In genomic region chr12:120290541-120291312, GRCh38 we compare ENCODE assay signal across 8 cellular contexts. TPM values are rescaled to one million over a fixed set of nuclear protein-coding genes. Genes with fewer than 3 reads are reported as not detected.
DNase-seq lines count a peak whose midpoint lies in the region; ATAC-seq, FAIRE-seq and TF ChIP-seq lines count a peak whose summit lies in the region.

No MANE protein-coding gene starts in this region.

- TF ChIP-seq CTCF in BE2C (IDR thresholded peaks at IDR 0.05; ENCODE audit: low read depth, low read length) (no peak), activated B cell treated with CpG ODN at 0.5 μM for 24 hours (IDR thresholded peaks at IDR 0.05) (no peak), H1 (IDR thresholded peaks at IDR 0.05; ENCODE audit: control extremely low read depth in 1 of 3, insufficient read depth in 1 of 3, low read depth in 1 of 3, low read length in 3 of 3) (no peak), neural progenitor cell (IDR thresholded peaks at IDR 0.05) (no peak)

- H3F3A ChIP-seq in neural progenitor cell (ENCODE audit: low read depth) = peaks cover 45% of the 10 kb centered on the region

- DNase-seq in BE2C (no peak), activated B cell treated with CpG ODN at 0.5 μM for 24 hours (peak; percentile 26), H1 (ENCODE audit: low read depth in 1 of 2, low spot score in 2 of 2) (peak in 1 of 2 experiments; percentile 64), neural progenitor cell (ENCODE audit: low spot score) (peak; percentile 30), glomerular visceral epithelial cell (ENCODE audit: extremely low spot score) (no peak)

- H3K27ac Mint-ChIP-seq in IgD-negative memory B cell = peak overlapping the region in 1 of 3 donors; percentile 15
- H3K27ac Mint-ChIP-seq in activated B cell treated with CpG ODN at 0.5 μM for 24 hours = no peak overlapping the region
- H3K27ac Mint-ChIP-seq in neural progenitor cell = peak overlapping the region; percentile 83

- H3K9ac ChIP-seq in H1 (replicated peaks in 1 of 4; ENCODE audit: extremely low read depth in 1 of 4, low read depth in 3 of 4, low read length in 3 of 4) (peak overlapping the region in 2 of 4 experiments; percentile 16 to 20; a peak in 3 of 7 replicates), neural progenitor cell (no peak overlapping the region)

- H3K4me3 Mint-ChIP-seq in IgD-negative memory B cell (peak overlapping the region in 3 of 4 donors; percentile 36 to 80 (median 74)), activated B cell treated with CpG ODN at 0.5 μM for 24 hours (peak overlapping the region; percentile 49), neural progenitor cell (no peak overlapping the region)

- no peak for TF ChIP-seq POLR2A in H1 (IDR thresholded peaks at IDR 0.05; ENCODE audit: control extremely low read depth in 1 of 2, low read depth in 2 of 2, low read length in 2 of 2)

- H3K79me2 ChIP-seq in H1 (ENCODE audit: control insufficient read depth in 1 of 2, insufficient read depth in 2 of 2, low read length in 2 of 2) (no peaks in the 10 kb centered on the region), neural progenitor cell (ENCODE audit: low read depth) (no peaks in the 10 kb centered on the region)

- no peak for ATAC-seq in activated B cell treated with CpG ODN at 0.5 μM for 24 hours (ENCODE audit: low read depth)
- ATAC-seq in GM18511 (IDR thresholded peaks at IDR 0.05; ENCODE audit: unreplicated experiment) = no peak
- ATAC-seq in GM18861 (IDR thresholded peaks at IDR 0.05; ENCODE audit: unreplicated experiment) = no peak

- H4K20me1 ChIP-seq in H1 (replicated peaks in 1 of 2; ENCODE audit: control insufficient read depth in 1 of 2, insufficient read depth in 2 of 2, low read length in 2 of 2) (no peaks in the 10 kb centered on the region), neural progenitor cell (ENCODE audit: low read depth) (no peaks in the 10 kb centered on the region)

- 0 out of 2 replicates have a peak overlapping the region, but pooled peaks have one; percentile 53 for H2BK15ac ChIP-seq in H1 (ENCODE audit: low read length)

- no peak overlapping the region for H3K14ac ChIP-seq in H1 (ENCODE audit: insufficient read length)

- no peak for TF ChIP-seq EP300 in H1 (IDR thresholded peaks at IDR 0.05; ENCODE audit: borderline replicate concordance in 1 of 2, low read depth in 2 of 2, low read length in 2 of 2)

- no peak overlapping the region for H4K91ac ChIP-seq in H1 (replicated peaks; ENCODE audit: insufficient read length, low read length)

- no peak overlapping the region for H3K4ac ChIP-seq in H1 (replicated peaks; ENCODE audit: insufficient read length, low read depth, low read length)

- no peak overlapping the region for H2AK5ac ChIP-seq in H1 (ENCODE audit: low read depth, low read length)

- H2BK12ac ChIP-seq in H1 (ENCODE audit: low read depth, low read length) = peak overlapping the region; percentile 96

- H3K9me3 Mint-ChIP-seq in IgD-negative memory B cell (no peaks in the 10 kb centered on the region), activated B cell treated with CpG ODN at 0.5 μM for 24 hours (no peaks in the 10 kb centered on the region), neural progenitor cell (no peaks in the 10 kb centered on the region)

- H3K4me3 ChIP-seq in BE2C (ENCODE audit: low read depth, low read length) (peak overlapping the region; percentile 55), H1 (ENCODE audit: extremely low read depth in 1 of 4, insufficient read depth in 2 of 4, low read depth in 3 of 4, low read length in 4 of 4) (peak overlapping the region; percentile 8 to 91 (median 50); a peak in 6 of 8 replicates), neural progenitor cell (peak overlapping the region; percentile 49)

- H3K23ac ChIP-seq in H1 (ENCODE audit: insufficient read length) = no peak overlapping the region

- H3K4me2 ChIP-seq in H1 (ENCODE audit: insufficient read depth in 1 of 2, low read depth in 2 of 2, low read length in 2 of 2) = peak overlapping the region; percentile 57 to 100
- H3K4me2 ChIP-seq in neural progenitor cell = peak overlapping the region; percentile 74

- 59% methylated on average over 27 of the region's 27 CpGs; no CpG with 5 or more reads in 1 of the 2 experiments for WGBS in H1 (ENCODE audit: extremely low coverage in 1 of 2, insufficient coverage in 1 of 2, insufficient read length in 1 of 2, insufficient replicate concordance in 2 of 2, low coverage in 1 of 2, low lambda C conversion rate in 2 of 2, missing lambda C conversion rate in 1 of 2), 2 experiments

- H3K4me1 ChIP-seq in BE2C = no peaks in the 10 kb centered on the region; the same call in 1 of the 2 replicates
- H3K4me1 ChIP-seq in H1 (replicated peaks in 1 of 4; ENCODE audit: control insufficient read depth in 3 of 4, insufficient read depth in 4 of 4, low read length in 3 of 4) = peaks cover 4 to 7% (median 4%) of the 10 kb centered on the region in 4 experiments; a peak in 5 of 7 replicates
- peaks cover 6% of the 10 kb centered on the region for H3K4me1 ChIP-seq in neural progenitor cell

- FAIRE-seq in H1 (lab: Jason Lieb, UNC) = no peak

- H2BK120ac ChIP-seq in H1 (replicated peaks; ENCODE audit: low read depth, low read length) = no peak overlapping the region

- H3K9me3 ChIP-seq in BE2C (no peaks in the 10 kb centered on the region), H1 (ENCODE audit: insufficient read depth in 2 of 2, low read depth in 1 of 2, low read length in 1 of 2) (no peaks in the 10 kb centered on the region), neural progenitor cell (ENCODE audit: low read depth) (no peaks in the 10 kb centered on the region)

- H3K36me3 Mint-ChIP-seq in IgD-negative memory B cell = no peaks in the 10 kb centered on the region
- H3K36me3 Mint-ChIP-seq in activated B cell treated with CpG ODN at 0.5 μM for 24 hours (ENCODE audit: low read depth) = no peaks in the 10 kb centered on the region
- no peaks in the 10 kb centered on the region for H3K36me3 Mint-ChIP-seq in neural progenitor cell

- H2AFZ ChIP-seq in H1 (ENCODE audit: low read length) (peak overlapping the region; percentile 89; the same call in 1 of the 2 replicates), neural progenitor cell (replicated peaks) (no peak overlapping the region)

- intact Hi-C loops in activated B cell treated with CpG ODN at 0.5 μM for 24 hours (cut with micrococcal nuclease) = loop anchor here (1.0 to 5.0 kb wide), 7 partner anchors 62 to 1512 kb away; partner anchors contain the start of genes BICDL1, COX6A1, RAB35 and RPLP0

- H3K18ac ChIP-seq in H1 (ENCODE audit: extremely low read depth, low read length) = no peak overlapping the region

- no peaks in the 10 kb centered on the region for H3K79me1 ChIP-seq in H1 (ENCODE audit: low read depth, low read length)

- POLR2A ChIA-PET in activated B cell treated with CpG ODN at 0.5 μM for 24 hours (lab: Charles Lee) = interaction anchor here (0.5 to 5.6 kb wide), 60 partner anchors 7 to 1737 kb away, joined by 3 to 273 read pairs (median 7); partner anchors contain the start of genes BICDL1, COQ5, COX6A1 and DYNLL1
- POLR2A ChIA-PET in H1 (lab: Charles Lee; ENCODE audit: partially characterized antibody) = interaction anchor here (0.6 to 67.0 kb wide), 55 partner anchors 9 to 414 kb away, joined by 3 to 4270 read pairs (median 6); partner anchors contain the start of genes BICDL1, CIT, COX6A1 and DYNLL1

- H3K27ac ChIP-seq in H1 (ENCODE audit: low read depth, low read length) = peak overlapping the region; percentile 40
- H3K27ac ChIP-seq in neural progenitor cell = no peak overlapping the region

- CTCF ChIA-PET in activated B cell treated with CpG ODN at 0.5 μM for 24 hours (lab: Charles Lee) = interaction anchor here (1.2 to 3.7 kb wide), 6 partner anchors 11 to 63 kb away, joined by 3 to 26 read pairs (median 5); partner anchors contain the start of genes PXN and SIRT4
- CTCF ChIA-PET in H1 (lab: Charles Lee; ENCODE audit: partially characterized antibody) = interaction anchor here (0.6 to 11.9 kb wide), 16 partner anchors 7 to 374 kb away, joined by 3 to 148 read pairs (median 4); partner anchors contain the start of genes PXN and SIRT4

- peak overlapping the region; percentile 83; the same call in 1 of the 2 replicates for H4K8ac ChIP-seq in H1 (ENCODE audit: extremely low read depth, insufficient read depth, low read length)

- H3K23me2 ChIP-seq in H1 (ENCODE audit: low read depth, low read length) = peaks cover 7% of the 10 kb centered on the region; the same call in 1 of the 2 replicates

- H2BK5ac ChIP-seq in H1 (ENCODE audit: low read depth, low read length) = peak overlapping the region; percentile 77; the same call in 1 of the 2 replicates

- no peak overlapping the region for H4K5ac ChIP-seq in H1 (ENCODE audit: insufficient read length, low read depth, low read length)

- H2BK20ac ChIP-seq in H1 (ENCODE audit: low read length) = peak overlapping the region; percentile 44; the same call in 1 of the 2 replicates

- H3K27me3 ChIP-seq in BE2C (no peaks in the 10 kb centered on the region), H1 (replicated peaks in 1 of 4; ENCODE audit: control insufficient read depth in 3 of 4, extremely low read depth in 1 of 4, insufficient read depth in 3 of 4, low read length in 3 of 4) (no peaks in the 10 kb centered on the region), neural progenitor cell (no peaks in the 10 kb centered on the region)

- H3K27me3 Mint-ChIP-seq in IgD-negative memory B cell = no peaks in the 10 kb centered on the region
- H3K27me3 Mint-ChIP-seq in activated B cell treated with CpG ODN at 0.5 μM for 24 hours = no peaks in the 10 kb centered on the region
- peaks cover 9% of the 10 kb centered on the region for H3K27me3 Mint-ChIP-seq in neural progenitor cell (ENCODE audit: insufficient read depth, low read depth)

- no peaks in the 10 kb centered on the region for H3K36me3 ChIP-seq in BE2C
- no peaks in the 10 kb centered on the region for H3K36me3 ChIP-seq in H1 (ENCODE audit: control insufficient read depth in 2 of 4, insufficient read depth in 4 of 4, low read length in 3 of 4)
- no peaks in the 10 kb centered on the region for H3K36me3 ChIP-seq in neural progenitor cell

- no peak overlapping the region for H3K56ac ChIP-seq in H1 (replicated peaks; ENCODE audit: insufficient read length, low read depth, low read length)

- H3K4me1 Mint-ChIP-seq in IgD-negative memory B cell (peaks cover 0 to 11% (median 10%) of the 10 kb centered on the region in 3 donors), activated B cell treated with CpG ODN at 0.5 μM for 24 hours (peaks cover 13% of the 10 kb centered on the region), neural progenitor cell (peaks cover 14% of the 10 kb centered on the region)

- no peak for TF ChIP-seq RAD21 in H1 (IDR thresholded peaks at IDR 0.05 in 1 of 2, conservative IDR thresholded peaks at IDR 0.05 in 1 of 2; ENCODE audit: low read depth in 2 of 2, low read length in 2 of 2)

RNA-seq across cellular contexts. Expression of gene RNU4-2, which starts 1.0 kb away (rescaled TPM):
- polyA plus RNA-seq in BE2C (2012; ENCODE audit: insufficient read depth, insufficient read length, low read depth) = not detected
- polyA plus RNA-seq in IgD-negative memory B cell (not detected), H1 (2011; rRNA removed) (under 0.01 TPM in 2 replicates)
- total RNA-seq in activated B cell treated with CpG ODN at 0.5 μM for 24 hours (12,977 and 14,722 TPM in 2 replicates), neural progenitor cell (ENCODE audit: low replicate concordance) (under 0.01 TPM in 1 of 2 replicates, not detected in the other)
- 1,112 and 1,388 TPM in 2 replicates for total RNA-seq in H1 (2021; fragmentation: NEBNext Ultra II Directional; extraction: Animal tissue kit (Norgen Biotek cat#: 25700))
- under 0.01 TPM for polyA plus RNA-seq in H1 (2011; cell fraction: cytosol; rRNA removed)
- under 0.01 TPM for polyA plus RNA-seq in H1 (2011; cell fraction: nucleus; rRNA removed)
- polyA plus RNA-seq in H1 (2012, experiment 1 of 2) = 129 to 168 TPM in 2 of 4 replicates, not detected in the others
- not detected for polyA plus RNA-seq in H1 (2012, experiment 2 of 2)
- polyA plus RNA-seq in H1 (2013, experiment 1 of 2) = not detected
- not detected for polyA plus RNA-seq in H1 (2013, experiment 2 of 2)
- polyA minus RNA-seq in H1 (2011; rRNA and poly(A)+ RNA removed) = 15,221 and 27,096 TPM in 2 replicates
- 41,377 TPM for polyA minus RNA-seq in H1 (2011; cell fraction: cytosol; rRNA and poly(A)+ RNA removed)
- polyA minus RNA-seq in H1 (2011; cell fraction: nucleus; rRNA and poly(A)+ RNA removed) = under 0.01 TPM

RNA-seq across cellular contexts. Expression of gene RNU4-1, which starts 2.3 kb away (rescaled TPM):
- polyA plus RNA-seq in BE2C (2012; ENCODE audit: insufficient read depth, insufficient read length, low read depth) = 5.0 TPM
- not detected for polyA plus RNA-seq in IgD-negative memory B cell
- 3,997 and 4,399 TPM in 2 replicates for total RNA-seq in activated B cell treated with CpG ODN at 0.5 μM for 24 hours
- total RNA-seq in H1 (2021; fragmentation: NEBNext Ultra II Directional; extraction: Animal tissue kit (Norgen Biotek cat#: 25700)) = 1,424 and 1,786 TPM in 2 replicates
- under 0.01 TPM in 2 replicates for polyA plus RNA-seq in H1 (2011; rRNA removed)
- polyA plus RNA-seq in H1 (2011; cell fraction: cytosol; rRNA removed) = under 0.01 TPM
- polyA plus RNA-seq in H1 (2011; cell fraction: nucleus; rRNA removed) = under 0.01 TPM
- polyA plus RNA-seq in H1 (2012, experiment 1 of 2) = 269 to 479 TPM in 2 of 4 replicates, not detected in the others
- polyA plus RNA-seq in H1 (2012, experiment 2 of 2) = not detected
- polyA plus RNA-seq in H1 (2013, experiment 1 of 2) = not detected
- not detected for polyA plus RNA-seq in H1 (2013, experiment 2 of 2)
- polyA minus RNA-seq in H1 (2011; rRNA and poly(A)+ RNA removed) = 17,972 and 34,273 TPM in 2 replicates
- 67,273 TPM for polyA minus RNA-seq in H1 (2011; cell fraction: cytosol; rRNA and poly(A)+ RNA removed)
- under 0.01 TPM for polyA minus RNA-seq in H1 (2011; cell fraction: nucleus; rRNA and poly(A)+ RNA removed)
- under 0.01 TPM in 2 replicates for total RNA-seq in neural progenitor cell (ENCODE audit: low replicate concordance)

RNA-seq across cellular contexts. Expression of gene SIRT4, which starts 11.4 kb away (rescaled TPM):
- polyA plus RNA-seq in BE2C (2012; ENCODE audit: insufficient read depth, insufficient read length, low read depth) = 10.1 TPM
- polyA plus RNA-seq in IgD-negative memory B cell (0.74 TPM), H1 (2011; rRNA removed) (2.7 and 3.8 TPM in 2 replicates)
- total RNA-seq in activated B cell treated with CpG ODN at 0.5 μM for 24 hours (1.6 and 1.7 TPM in 2 replicates), neural progenitor cell (ENCODE audit: low replicate concordance) (3.8 and 6.8 TPM in 2 replicates)
- 2.3 and 4.1 TPM in 2 replicates for total RNA-seq in H1 (2021; fragmentation: NEBNext Ultra II Directional; extraction: Animal tissue kit (Norgen Biotek cat#: 25700))
- 4.1 TPM for polyA plus RNA-seq in H1 (2011; cell fraction: cytosol; rRNA removed)
- 3.0 TPM for polyA plus RNA-seq in H1 (2011; cell fraction: nucleus; rRNA removed)
- polyA plus RNA-seq in H1 (2012, experiment 1 of 2) = 2.8 to 5.4 TPM (median 4.4 TPM) in 4 replicates
- 3.1 TPM for polyA plus RNA-seq in H1 (2012, experiment 2 of 2)
- polyA plus RNA-seq in H1 (2013, experiment 1 of 2) = 1.4 TPM
- polyA plus RNA-seq in H1 (2013, experiment 2 of 2) = 2.1 TPM
- 2.5 and 3.1 TPM in 2 replicates for polyA minus RNA-seq in H1 (2011; rRNA and poly(A)+ RNA removed)
- 1.9 TPM for polyA minus RNA-seq in H1 (2011; cell fraction: cytosol; rRNA and poly(A)+ RNA removed)
- polyA minus RNA-seq in H1 (2011; cell fraction: nucleus; rRNA and poly(A)+ RNA removed) = 1.4 TPM

RNA-seq across cellular contexts. Expression of gene PXN, which starts 25.2 kb away (rescaled TPM):
- polyA plus RNA-seq in BE2C (2012; ENCODE audit: insufficient read depth, insufficient read length, low read depth) = 12.6 TPM
- polyA plus RNA-seq in IgD-negative memory B cell = 6.3 TPM
- 1.7 and 2.9 TPM in 2 replicates for total RNA-seq in activated B cell treated with CpG ODN at 0.5 μM for 24 hours
- total RNA-seq in H1 (2021; fragmentation: NEBNext Ultra II Directional; extraction: Animal tissue kit (Norgen Biotek cat#: 25700)) = 105 and 109 TPM in 2 replicates
- polyA plus RNA-seq in H1 (2011; rRNA removed) = 51.0 and 89.2 TPM in 2 replicates
- 29.0 TPM for polyA plus RNA-seq in H1 (2011; cell fraction: cytosol; rRNA removed)
- polyA plus RNA-seq in H1 (2011; cell fraction: nucleus; rRNA removed) = 80.4 TPM
- 58.2 to 73.1 TPM (median 70.3 TPM) in 4 replicates for polyA plus RNA-seq in H1 (2012, experiment 1 of 2)
- polyA plus RNA-seq in H1 (2012, experiment 2 of 2) = 83.1 TPM
- polyA plus RNA-seq in H1 (2013, experiment 1 of 2) = 88.7 TPM
- polyA plus RNA-seq in H1 (2013, experiment 2 of 2) = 91.0 TPM
- 45.0 and 62.0 TPM in 2 replicates for polyA minus RNA-seq in H1 (2011; rRNA and poly(A)+ RNA removed)
- polyA minus RNA-seq in H1 (2011; cell fraction: cytosol; rRNA and poly(A)+ RNA removed) = 30.5 TPM
- 33.2 TPM for polyA minus RNA-seq in H1 (2011; cell fraction: nucleus; rRNA and poly(A)+ RNA removed)
- 8.2 and 19.3 TPM in 2 replicates for total RNA-seq in neural progenitor cell (ENCODE audit: low replicate concordance)

RNA-seq across cellular contexts. Expression of gene PLA2G1B, which starts 36.9 kb away (rescaled TPM):
- polyA plus RNA-seq in BE2C (2012; ENCODE audit: insufficient read depth, insufficient read length, low read depth) = not detected
- not detected for polyA plus RNA-seq in IgD-negative memory B cell
- not detected in 2 replicates for total RNA-seq in activated B cell treated with CpG ODN at 0.5 μM for 24 hours
- not detected in 2 replicates for total RNA-seq in H1 (2021; fragmentation: NEBNext Ultra II Directional; extraction: Animal tissue kit (Norgen Biotek cat#: 25700))
- polyA plus RNA-seq in H1 (2011; rRNA removed) = 0.19 TPM in 1 of 2 replicates, not detected in the other
- not detected for polyA plus RNA-seq in H1 (2011; cell fraction: cytosol; rRNA removed)
- not detected for polyA plus RNA-seq in H1 (2011; cell fraction: nucleus; rRNA removed)
- not detected in 4 replicates for polyA plus RNA-seq in H1 (2012, experiment 1 of 2)
- polyA plus RNA-seq in H1 (2012, experiment 2 of 2) = not detected
- polyA plus RNA-seq in H1 (2013, experiment 1 of 2) = not detected
- not detected for polyA plus RNA-seq in H1 (2013, experiment 2 of 2)
- not detected in 2 replicates for polyA minus RNA-seq in H1 (2011; rRNA and poly(A)+ RNA removed)
- not detected for polyA minus RNA-seq in H1 (2011; cell fraction: cytosol; rRNA and poly(A)+ RNA removed)
- not detected for polyA minus RNA-seq in H1 (2011; cell fraction: nucleus; rRNA and poly(A)+ RNA removed)
- not detected in 2 replicates for total RNA-seq in neural progenitor cell (ENCODE audit: low replicate concordance)

Comparison
In these comparisons a context has a peak if more than half of its experiments do, and no peak if none do; other contexts are left out.
1. DNase-seq: peak in activated B cell treated with CpG ODN at 0.5 μM for 24 hours (single experiment) and neural progenitor cell (single experiment); none in BE2C (single experiment) and glomerular visceral epithelial cell (single experiment).
2. RNA of gene RNU4-2, which starts 1.0 kb away (total RNA-seq): 12,977 to 14,722 TPM in activated B cell treated with CpG ODN at 0.5 μM for 24 hours and 1,112 to 1,388 TPM in H1; under 0.01 TPM in neural progenitor cell; every median in the first group is over 1,000 times any median in the second.
3. RNA of gene RNU4-1, which starts 2.3 kb away (total RNA-seq): 3,997 to 4,399 TPM in activated B cell treated with CpG ODN at 0.5 μM for 24 hours and 1,424 to 1,786 TPM in H1; under 0.01 TPM in neural progenitor cell; every median in the first group is over 1,000 times any median in the second.
4. Peak in every context shown above with its lines, with median percentiles within 50 percentile points of each other: H3K4me3 ChIP-seq.